9 cellular contexts compared by ENCODE assay signal in the genomic region with DNA sequence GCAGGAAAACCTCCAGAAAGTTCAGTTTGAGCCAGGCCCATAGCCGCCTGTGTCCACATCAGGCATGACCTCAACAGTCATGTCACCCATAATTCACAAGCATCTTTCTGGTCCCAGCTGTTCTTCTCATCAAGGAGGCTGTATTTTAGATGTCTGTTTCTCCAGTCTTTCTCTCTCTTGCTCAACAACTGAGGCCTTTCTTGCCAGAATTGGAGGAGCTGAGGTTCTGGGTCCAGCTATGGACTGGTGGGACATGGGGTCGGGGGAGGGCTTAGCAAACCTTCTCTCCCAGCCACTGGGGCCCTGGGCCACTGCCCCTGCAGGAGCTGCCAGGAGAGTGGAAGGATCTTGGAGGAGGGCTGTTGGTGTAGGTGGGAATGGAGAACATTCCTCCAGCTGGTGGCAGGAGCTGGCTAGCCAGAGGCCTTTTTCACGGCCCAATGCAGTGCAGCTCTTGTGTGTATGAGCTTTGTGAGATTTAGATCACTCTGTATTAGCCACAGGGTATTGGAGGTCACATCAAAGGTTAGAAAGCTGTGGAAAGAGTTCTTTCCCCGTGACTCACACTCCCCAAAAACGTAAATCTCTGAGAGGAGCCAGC. TPM values are rescaled to one million over a fixed set of nuclear protein-coding genes. Genes with fewer than 3 reads are reported as not detected.
DNase-seq lines count a peak whose midpoint lies in the region; ATAC-seq and TF ChIP-seq lines count a peak whose summit lies in the region.
"Had no signal": no experiment of that assay in that cellular context is flagged by ENCODE, and none has a peak within 500 bp of the region (broad histone marks: within the 10 kb centered on the region; RNA-seq: fewer than 3 reads in every experiment).

No MANE protein-coding gene starts in this region.

- TF ChIP-seq CTCF in SK-N-SH (IDR thresholded peaks at IDR 0.05) (no peak), psoas muscle (IDR thresholded peaks at IDR 0.05) (no peak)

- TF ChIP-seq EP300 in SK-N-SH (IDR thresholded peaks at IDR 0.05; ENCODE audit: borderline replicate concordance in 1 of 2, low read depth in 1 of 2, low read length in 1 of 2): no peak

- no peaks in the 10 kb centered on the region for H3F3A ChIP-seq in SK-N-SH (replicated peaks; ENCODE audit: insufficient read depth)

- no peak overlapping the region; the same call in 1 of the 2 replicates for H2AFZ ChIP-seq in SK-N-SH (ENCODE audit: low read depth)

- intact Hi-C loops in psoas muscle (cut with DNase I): no loop called here

- DNase-seq in D341Med (ENCODE audit: low spot score) (peak; percentile 13), SK-N-SH (peak; percentile 25), foreskin melanocyte (peak; percentile 22), psoas muscle (no peak)
- DNase-seq: activated CD8-positive, alpha-beta memory T cell treated with anti-CD3 and anti-CD28 coated beads for 24 hours had no signal

- TF ChIP-seq RAD21 in SK-N-SH (IDR thresholded peaks at IDR 0.05; ENCODE audit: low read length): no peak

- H3K27ac ChIP-seq in SK-N-SH (ENCODE audit: low read depth in 2 of 2, low read length in 1 of 2): no peak overlapping the region
- H3K27ac ChIP-seq in psoas muscle: peak overlapping the region; percentile 56

- H3K4me2 ChIP-seq in SK-N-SH: no peak overlapping the region

- H3K9ac ChIP-seq in SK-N-SH: no peak overlapping the region

- no peaks in the 10 kb centered on the region for H3K9me2 ChIP-seq in SK-N-SH

- 49% methylated on average over 4 of the region's 5 CpGs for WGBS in SK-N-SH (ENCODE audit: low lambda C conversion rate)
- 33 to 45% (median 39%) methylated on average over 5 of the region's 5 CpGs for WGBS in psoas muscle, 3 donors

- peak; percentile 56 to 79 (median 72) for ATAC-seq in psoas muscle
- ATAC-seq in HG03025 (IDR thresholded peaks at IDR 0.05; ENCODE audit: low FRiP score, unreplicated experiment): no peak
- no peak for ATAC-seq in HG02884 (IDR thresholded peaks at IDR 0.05; ENCODE audit: unreplicated experiment)
- no peak for ATAC-seq in GM21786 (IDR thresholded peaks at IDR 0.05; ENCODE audit: unreplicated experiment)
- no peak for ATAC-seq in HG03039 (IDR thresholded peaks at IDR 0.05; ENCODE audit: unreplicated experiment)

- POLR2A ChIA-PET in SK-N-SH (lab: Yijun Ruan, JAX): no interaction called here

- no peaks in the 10 kb centered on the region for H3K27me3 ChIP-seq in SK-N-SH (ENCODE audit: insufficient read depth)
- H3K27me3 ChIP-seq in psoas muscle (ENCODE audit: insufficient read depth in 3 of 3, low read length in 2 of 3): no peaks in the 10 kb centered on the region

- H3K4me3 ChIP-seq in SK-N-SH (ENCODE audit: low read depth in 2 of 2, low read length in 1 of 2) (no peak overlapping the region), psoas muscle (no peak overlapping the region)

- H3K9me3 ChIP-seq in SK-N-SH: no peaks in the 10 kb centered on the region
- no peaks in the 10 kb centered on the region for H3K9me3 ChIP-seq in psoas muscle

- H3K36me3 ChIP-seq in SK-N-SH (replicated peaks in 1 of 2; ENCODE audit: control insufficient read depth in 1 of 2, insufficient read depth in 2 of 2, low read length in 1 of 2) (no peaks in the 10 kb centered on the region), psoas muscle (ENCODE audit: insufficient read depth in 1 of 2, low read depth in 1 of 2) (no peaks in the 10 kb centered on the region)

- CTCF ChIA-PET in SK-N-SH (lab: Yijun Ruan, JAX): interaction anchor here (0.7 to 2.2 kb wide), 3 partner anchors 8 to 127 kb away, joined by 3 to 11 read pairs (median 7); a partner anchor contains a TSS

- no peaks in the 10 kb centered on the region for H4K20me1 ChIP-seq in SK-N-SH (ENCODE audit: insufficient read depth)

- H3K4me1 ChIP-seq in SK-N-SH (ENCODE audit: control insufficient read depth in 1 of 2, insufficient read depth in 2 of 2, low read depth in 1 of 2, low read length in 1 of 2) (peaks cover 0 to 28% of the 10 kb centered on the region in 2 experiments; a peak in 2 of 4 replicates), psoas muscle (peaks cover 20% of the 10 kb centered on the region)

- H3K79me2 ChIP-seq in SK-N-SH (ENCODE audit: insufficient read depth): no peaks in the 10 kb centered on the region

TF ChIP-seq in SK-N-SH, 30 proteins besides CTCF, POLR2A, EP300 and RAD21:
- TF ChIP-seq JUND (IDR thresholded peaks at IDR 0.05) (0 out of 2 replicates have a peak, but pooled peaks have one; percentile 23), FOSL2 (IDR thresholded peaks at IDR 0.05; ENCODE audit: borderline replicate concordance, low read depth) (peak; percentile 21; the same call in 1 of the 2 replicates), CHD2 (IDR thresholded peaks at IDR 0.05; ENCODE audit: low read length, partially characterized antibody) (no peak), ELF1 (IDR thresholded peaks at IDR 0.05) (no peak), TEAD4 (IDR thresholded peaks at IDR 0.05; ENCODE audit: borderline replicate concordance, insufficient read depth) (no peak)
- TF ChIP-seq, protein P1, sequence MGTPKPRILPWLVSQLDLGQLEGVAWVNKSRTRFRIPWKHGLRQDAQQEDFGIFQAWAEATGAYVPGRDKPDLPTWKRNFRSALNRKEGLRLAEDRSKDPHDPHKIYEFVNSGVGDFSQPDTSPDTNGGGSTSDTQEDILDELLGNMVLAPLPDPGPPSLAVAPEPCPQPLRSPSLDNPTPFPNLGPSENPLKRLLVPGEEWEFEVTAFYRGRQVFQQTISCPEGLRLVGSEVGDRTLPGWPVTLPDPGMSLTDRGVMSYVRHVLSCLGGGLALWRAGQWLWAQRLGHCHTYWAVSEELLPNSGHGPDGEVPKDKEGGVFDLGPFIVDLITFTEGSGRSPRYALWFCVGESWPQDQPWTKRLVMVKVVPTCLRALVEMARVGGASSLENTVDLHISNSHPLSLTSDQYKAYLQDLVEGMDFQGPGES (IDR thresholded peaks at IDR 0.05; ENCODE audit: low read depth, low read length): no peak
- TF ChIP-seq, protein P2, sequence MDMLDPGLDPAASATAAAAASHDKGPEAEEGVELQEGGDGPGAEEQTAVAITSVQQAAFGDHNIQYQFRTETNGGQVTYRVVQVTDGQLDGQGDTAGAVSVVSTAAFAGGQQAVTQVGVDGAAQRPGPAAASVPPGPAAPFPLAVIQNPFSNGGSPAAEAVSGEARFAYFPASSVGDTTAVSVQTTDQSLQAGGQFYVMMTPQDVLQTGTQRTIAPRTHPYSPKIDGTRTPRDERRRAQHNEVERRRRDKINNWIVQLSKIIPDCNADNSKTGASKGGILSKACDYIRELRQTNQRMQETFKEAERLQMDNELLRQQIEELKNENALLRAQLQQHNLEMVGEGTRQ (IDR thresholded peaks at IDR 0.05; ENCODE audit: borderline replicate concordance, low read depth, low read length): no peak

RNA-seq across cellular contexts. Expression of a gene that starts 23.5 kb away (rescaled TPM):
- polyA plus RNA-seq in SK-N-SH (2012; rRNA removed) (38.1 and 45.2 TPM in 2 replicates), psoas muscle (10 to 100 TPM; 14.3 to 27.3 (median 27.1) TPM)
- 52.0 and 54.8 TPM in 2 replicates for polyA plus RNA-seq in SK-N-SH (2012; cell fraction: cytosol; rRNA removed)
- 17.9 and 18.3 TPM in 2 replicates for polyA plus RNA-seq in SK-N-SH (2012; cell fraction: nucleus; rRNA removed)
- total RNA-seq in psoas muscle: 10 to 100 TPM; 13.0 to 23.6 (median 15.9) TPM

Comparison
In these comparisons a context has a peak if more than half of its experiments do, and no peak if none do; other contexts are left out.
1. DNase-seq: peak in D341Med (single experiment), SK-N-SH (single experiment) and foreskin melanocyte (single experiment); none in psoas muscle (0 of 2).
2. ATAC-seq: peak in psoas muscle (4 of 4); none in HG03025 (single experiment), HG02884 (single experiment), GM21786 (single experiment) and HG03039 (single experiment).